In genomic region chr13:113125506-113126264, GRCh38 we compare ENCODE assay signal across 22 cellular contexts. TPM values are rescaled to one million over a fixed set of nuclear protein-coding genes. Genes with fewer than 3 reads are reported as not detected.
"Had no signal": no experiment of that assay in that cellular context is flagged by ENCODE, and none has a peak within 500 bp of the region (broad histone marks: within the 10 kb centered on the region; RNA-seq: fewer than 3 reads in every experiment).

No MANE protein-coding gene starts in this region.

- H3K79me2 ChIP-seq: parathyroid adenoma had no signal

- H3K9ac ChIP-seq: parathyroid adenoma had no signal

- H3K27ac Mint-ChIP-seq: stimulated activated naive B cell treated with anti-CD40 and anti-IgM and Interleukin-4, amounts not matched to agents 10 μg/mL and 1 μg/mL and 100 μg/mL, for 72 hours; T-cell had no signal

- H3K4me3 Mint-ChIP-seq: naive thymus-derived CD8-positive, alpha-beta T cell; stimulated activated naive B cell treated with anti-CD40 and anti-IgM and Interleukin-4, amounts not matched to agents 10 μg/mL and 1 μg/mL and 100 μg/mL, for 72 hours; T-cell had no signal

- H3K9me3 ChIP-seq: body of pancreas, sigmoid colon, thoracic aorta had no signal

- H3K4me1 ChIP-seq: foreskin keratinocyte, parathyroid adenoma had no signal

- FAIRE-seq: colon, islet of Langerhans had no signal

- H3K4me3 ChIP-seq: body of pancreas, sigmoid colon, thoracic aorta had no signal

- H3K27ac ChIP-seq: body of pancreas, foreskin keratinocyte, parathyroid adenoma, sigmoid colon, thoracic aorta had no signal

- ATAC-seq: body of pancreas; foreskin keratinocyte; left ventricle myocardium superior; naive thymus-derived CD8-positive, alpha-beta T cell; SK-N-SH treated with all-trans-retinoic acid at 6 μM for 48 hours; stimulated activated naive B cell treated with anti-CD40 and anti-IgM and Interleukin-4, amounts not matched to agents 10 μg/mL and 1 μg/mL and 100 μg/mL, for 72 hours had no signal

- H3K36me3 ChIP-seq: sigmoid colon, thoracic aorta had no signal

- H3K9me3 Mint-ChIP-seq: naive thymus-derived CD8-positive, alpha-beta T cell; stimulated activated naive B cell treated with anti-CD40 and anti-IgM and Interleukin-4, amounts not matched to agents 10 μg/mL and 1 μg/mL and 100 μg/mL, for 72 hours; T-cell had no signal

- H2AFZ ChIP-seq: parathyroid adenoma had no signal

- H3K27me3 ChIP-seq: body of pancreas had no signal

- H3K36me3 Mint-ChIP-seq: naive thymus-derived CD8-positive, alpha-beta T cell; stimulated activated naive B cell treated with anti-CD40 and anti-IgM and Interleukin-4, amounts not matched to agents 10 μg/mL and 1 μg/mL and 100 μg/mL, for 72 hours; T-cell had no signal

- DNase-seq: activated CD4-positive, alpha-beta T cell treated with anti-CD3 and anti-CD28 coated beads, Interleukin-2, amount 50 U/mL, for 1 hour; activated CD8-positive, alpha-beta memory T cell treated with anti-CD3 and anti-CD28 coated beads for 24 hours; activated naive CD4-positive, alpha-beta T cell treated with Interleukin-2 at 50 U/mL for 16 hours; foreskin keratinocyte; hippocampal formation; left ventricle myocardium superior; mesenchymal stem cell; naive thymus-derived CD8-positive, alpha-beta T cell; sigmoid colon; stimulated activated naive B cell treated with anti-CD40 and anti-IgM and Interleukin-4, amounts not matched to agents 10 μg/mL and 1 μg/mL and 100 μg/mL, for 72 hours; T-cell; T-helper 9 cell had no signal

RNA-seq across cellular contexts. Expression of gene F10, which starts 3.1 kb away (rescaled TPM):
- total RNA-seq: foreskin keratinocyte; naive thymus-derived CD8-positive, alpha-beta T cell; T-cell had no signal
- polyA plus RNA-seq: foreskin keratinocyte; naive thymus-derived CD8-positive, alpha-beta T cell had no signal

RNA-seq across cellular contexts. Expression of gene F7, which starts 20.1 kb away (rescaled TPM):
- total RNA-seq: body of pancreas, fibroblast of lung, foreskin keratinocyte, left ventricle myocardium superior, sigmoid colon, thoracic aorta, ureter had no signal
- polyA plus RNA-seq: fibroblast of lung, foreskin keratinocyte had no signal

RNA-seq across cellular contexts. Expression of gene PROZ, which starts 32.8 kb away (rescaled TPM):
- total RNA-seq: body of pancreas; cardiac septum; epithelial cell of proximal tubule; fibroblast of lung; foreskin keratinocyte; left ventricle myocardium superior; naive thymus-derived CD8-positive, alpha-beta T cell; sigmoid colon; T-cell; thoracic aorta; ureter had no signal
- polyA plus RNA-seq: fibroblast of lung; foreskin keratinocyte; naive thymus-derived CD8-positive, alpha-beta T cell had no signal
